29 cellular contexts compared by ENCODE assay signal in the genomic region with DNA sequence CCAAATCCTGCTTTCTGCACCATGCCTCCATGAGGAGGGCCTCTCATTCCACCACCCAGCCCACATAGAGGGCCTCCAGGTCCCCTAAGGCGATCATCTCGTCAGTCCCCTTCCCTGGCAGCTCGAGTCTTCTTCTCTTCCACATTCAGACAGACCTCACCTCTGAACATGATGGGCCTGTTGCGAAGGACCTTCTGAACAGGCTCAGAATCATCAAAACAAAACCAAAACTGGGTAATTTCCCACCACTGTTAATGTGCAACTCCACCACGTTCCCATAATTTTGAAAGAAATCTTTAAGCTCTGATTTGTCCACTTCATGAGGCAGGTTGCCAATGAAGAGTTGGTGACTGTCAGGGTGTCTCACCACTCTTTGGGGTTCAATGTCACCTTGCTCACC.
"Had no signal": no experiment of that assay in that cellular context is flagged by ENCODE, and none has a peak within 500 bp of the region (broad histone marks: within the 10 kb centered on the region; RNA-seq: fewer than 3 reads in every experiment).

No MANE protein-coding gene starts in this region.

- H3K27ac ChIP-seq: ascending aorta, cardiac muscle cell, gastrocnemius medialis, left lung, lower lobe of right lung, neural progenitor cell, parathyroid adenoma, right atrium auricular region, spleen, vagina had no signal

- H3K79me2 ChIP-seq: parathyroid adenoma had no signal

- H3K27ac Mint-ChIP-seq: activated CD8-positive, alpha-beta T cell treated with anti-CD3 and anti-CD28 coated beads for 36 hours; activated naive CD8-positive, alpha-beta T cell; activated T-helper 1 cell treated with anti-CD3 and anti-CD28 coated beads, Interleukin-12 subunit alpha, Interleukin-12 subunit beta, Interleukin-2, Interleukin-4 antibody, amounts not matched to agents 30 ng/mL and 10 ng/mL and 1 ng/mL, durations not matched to agents 14 hours and 24 hours and 36 hours; brain; effector memory CD8-positive, alpha-beta T cell; natural killer cell; neural progenitor cell; type B pancreatic cell had no signal

- H3K36me3 ChIP-seq: ascending aorta, cardiac muscle cell, gastrocnemius medialis, left lung, lower lobe of right lung, right atrium auricular region, spleen, vagina had no signal

- H3K4me2 ChIP-seq: neural progenitor cell had no signal

- FAIRE-seq: islet of Langerhans had no signal

- DNase-seq: activated CD4-positive, alpha-beta T cell treated with anti-CD3 and anti-CD28 coated beads, Interleukin-2, amount 50 U/mL, for 1 hour; activated CD4-positive, CD25-positive, alpha-beta regulatory T cell treated with anti-CD3 and anti-CD28 coated beads, Interleukin-2, amount 50 U/mL, for 72 hours; activated CD8-positive, alpha-beta T cell treated with anti-CD3 and anti-CD28 coated beads for 36 hours; activated gamma-delta T cell; activated T-cell treated with anti-CD3 and anti-CD28 coated beads for 4 hours; cortex of kidney; effector memory CD8-positive, alpha-beta T cell; erythroblast; gastrocnemius medialis; glutamatergic neuron; left lung; lower lobe of right lung; mesenchymal stem cell; natural killer cell; occipital lobe; spleen; stimulated activated naive CD4-positive, alpha-beta T cell treated with Interleukin-2 at 50 U/mL for 16 hours; T-helper 2 cell had no signal

- H2AFZ ChIP-seq: neural progenitor cell, parathyroid adenoma had no signal

- ATAC-seq: activated CD8-positive, alpha-beta T cell treated with anti-CD3 and anti-CD28 coated beads for 36 hours; effector memory CD8-positive, alpha-beta T cell; gastrocnemius medialis; left lung; lower lobe of right lung had no signal

- H3K4me3 ChIP-seq: ascending aorta, cardiac muscle cell, gastrocnemius medialis, left lung, lower lobe of right lung, neural progenitor cell, right atrium auricular region, spleen, vagina had no signal

- H3K9ac ChIP-seq: neural progenitor cell, parathyroid adenoma had no signal

- H3K36me3 Mint-ChIP-seq: natural killer cell had no signal

- H3K9me3 ChIP-seq: lower lobe of right lung, vagina had no signal

- H3K9me3 Mint-ChIP-seq: effector memory CD8-positive, alpha-beta T cell had no signal

- H3K27me3 ChIP-seq: ascending aorta, cardiac muscle cell, gastrocnemius medialis, left lung, neural progenitor cell, right atrium auricular region, spleen, vagina had no signal

- H3K4me1 ChIP-seq: ascending aorta, gastrocnemius medialis, left lung, lower lobe of right lung, neural progenitor cell, parathyroid adenoma, right atrium auricular region, spleen, vagina had no signal
